In genomic region chr11:129681344-129682114, GRCh38 we compare ENCODE assay signal across 22 cellular contexts.
"Had no signal": no experiment of that assay in that cellular context is flagged by ENCODE, and none has a peak within 500 bp of the region (broad histone marks: within the 10 kb centered on the region; RNA-seq: fewer than 3 reads in every experiment).

No MANE protein-coding gene starts in this region.

- H3K27me3 ChIP-seq: cardiac muscle cell had no signal

- H3K27ac ChIP-seq: cardiac muscle cell, KMS-11, PC-9 had no signal

- H3K9ac ChIP-seq: KMS-11 had no signal

- H3K36me3 ChIP-seq: cardiac muscle cell had no signal

- H3K4me2 ChIP-seq: KMS-11, PC-9 had no signal

- H3K4me3 ChIP-seq: cardiac muscle cell, PC-9 had no signal

- H2AFZ ChIP-seq: PC-9 had no signal

- DNase-seq: activated CD4-positive, alpha-beta memory T cell treated with anti-CD3 and anti-CD28 coated beads, Interleukin-2, amount 10 ng/mL, durations not matched to agents 7 days and 5 days; activated CD4-positive, alpha-beta T cell treated with anti-CD3 and anti-CD28 coated beads, Interleukin-2, amount 50 U/mL, for 1 hour; activated CD4-positive, CD25-positive, alpha-beta regulatory T cell; activated gamma-delta T cell; activated naive CD4-positive, alpha-beta T cell treated with anti-CD3 and anti-CD28 coated beads for 36 hours; activated T-cell treated with anti-CD3 and anti-CD28 coated beads for 4 hours; activated T-cell treated with anti-CD3 and anti-CD28 coated beads, Interleukin-2, amount 50 U/mL, for 48 hours; amygdala; NCI-H1048; NCI-H146; NCI-H187 treated with DMSO at 0.1 percent for 48 hours; NCI-H2081 treated with DMSO at 0.1 percent for 48 hours; NCI-H2171; NCI-H2227 treated with DMSO at 0.1 percent for 48 hours; NCI-H510A; NCI-H69; PC-9; SHP77 treated with DMSO at 0.1 percent for 48 hours; T-helper 17 cell; T-helper 9 cell had no signal
